In genomic region chr2:214856116-214856515, GRCh38 we compare ENCODE assay signal across 20 cellular contexts. TPM values are rescaled to one million over a fixed set of nuclear protein-coding genes. Genes with fewer than 3 reads are reported as not detected.
DNase-seq lines count a peak whose midpoint lies in the region; ATAC-seq, FAIRE-seq and TF ChIP-seq lines count a peak whose summit lies in the region.
"Had no signal": no experiment of that assay in that cellular context is flagged by ENCODE, and none has a peak within 500 bp of the region (broad histone marks: within the 10 kb centered on the region; RNA-seq: fewer than 3 reads in every experiment).

No MANE protein-coding gene starts in this region.

- H3K9ac ChIP-seq in astrocyte (ENCODE audit: low read length): no peak overlapping the region

- H2AFZ ChIP-seq in GM23338 (no peak overlapping the region), astrocyte (ENCODE audit: low read depth, low read length) (peak overlapping the region; percentile 56)

- peaks cover 8% of the 10 kb centered on the region for H3K4me1 ChIP-seq in GM23338 (ENCODE audit: insufficient read depth)
- H3K4me1 ChIP-seq in astrocyte (ENCODE audit: insufficient read depth, low read length): peaks cover 4% of the 10 kb centered on the region
- H3K4me1 ChIP-seq: transverse colon had no signal

- no peak for ATAC-seq in GM23338
- ATAC-seq in HG02642 (IDR thresholded peaks at IDR 0.05; ENCODE audit: poor library complexity, unreplicated experiment): no peak
- no peak for ATAC-seq in HG03135 (IDR thresholded peaks at IDR 0.05; ENCODE audit: unreplicated experiment)
- ATAC-seq: HepG2; naive thymus-derived CD4-positive, alpha-beta T cell had no signal

- H3K9me3 ChIP-seq in astrocyte (ENCODE audit: insufficient read depth, low read depth, low read length): no peaks in the 10 kb centered on the region
- H3K9me3 ChIP-seq: transverse colon had no signal

- no peak overlapping the region for H3K4me3 Mint-ChIP-seq in GM23338
- H3K4me3 Mint-ChIP-seq in astrocyte (ENCODE audit: unreplicated experiment): no peak overlapping the region
- H3K4me3 Mint-ChIP-seq: activated T-helper 1 cell treated with anti-CD3 and anti-CD28 coated beads, Interleukin-12 subunit alpha, Interleukin-12 subunit beta, Interleukin-2, Interleukin-4 antibody, amounts not matched to agents 30 ng/mL and 10 ng/mL and 1 ng/mL, durations not matched to agents 14 hours and 24 hours and 36 hours; CD14-positive monocyte; naive thymus-derived CD4-positive, alpha-beta T cell; T-helper 1 cell treated with Interleukin-12 subunit alpha and Interleukin-12 subunit beta and Interleukin-4 antibody, amounts not matched to agents 30 μg/mL and 1 μg/mL, for 36 hours had no signal

- H3K79me2 ChIP-seq in GM23338 (replicated peaks; ENCODE audit: insufficient read depth) (no peaks in the 10 kb centered on the region), astrocyte (ENCODE audit: insufficient read depth, low read length) (no peaks in the 10 kb centered on the region)

- peaks cover 13% of the 10 kb centered on the region for H3K4me1 Mint-ChIP-seq in GM23338
- peaks cover 11% of the 10 kb centered on the region for H3K4me1 Mint-ChIP-seq in astrocyte (ENCODE audit: low read depth, unreplicated experiment)
- H3K4me1 Mint-ChIP-seq: CD14-positive monocyte; naive thymus-derived CD4-positive, alpha-beta T cell had no signal

- H3K27ac Mint-ChIP-seq in GM23338 (peak overlapping the region; percentile 90), astrocyte (ENCODE audit: unreplicated experiment) (peak overlapping the region; percentile 84)
- H3K27ac Mint-ChIP-seq: activated T-helper 1 cell treated with anti-CD3 and anti-CD28 coated beads, Interleukin-12 subunit alpha, Interleukin-12 subunit beta, Interleukin-2, Interleukin-4 antibody, amounts not matched to agents 30 ng/mL and 10 ng/mL and 1 ng/mL, durations not matched to agents 14 hours and 24 hours and 36 hours; CD14-positive monocyte; naive thymus-derived CD4-positive, alpha-beta T cell; T-helper 1 cell treated with Interleukin-12 subunit alpha and Interleukin-12 subunit beta and Interleukin-4 antibody, amounts not matched to agents 30 μg/mL and 1 μg/mL, for 36 hours had no signal

- H3K36me3 ChIP-seq in GM23338 (ENCODE audit: insufficient read depth): no peaks in the 10 kb centered on the region
- H3K36me3 ChIP-seq in astrocyte (ENCODE audit: insufficient read depth, low read length): no peaks in the 10 kb centered on the region
- H3K36me3 ChIP-seq: transverse colon had no signal

- no peak overlapping the region for H3K27ac ChIP-seq in GM23338 (ENCODE audit: low read depth)
- H3K27ac ChIP-seq in astrocyte (ENCODE audit: low read depth, low read length): no peak overlapping the region
- H3K27ac ChIP-seq: transverse colon had no signal

- no peaks in the 10 kb centered on the region for H3K36me3 Mint-ChIP-seq in GM23338 (ENCODE audit: low read depth)
- H3K36me3 Mint-ChIP-seq in astrocyte (ENCODE audit: low read depth, unreplicated experiment): no peaks in the 10 kb centered on the region
- H3K36me3 Mint-ChIP-seq: CD14-positive monocyte; naive thymus-derived CD4-positive, alpha-beta T cell had no signal

- H3K27me3 Mint-ChIP-seq in GM23338 (ENCODE audit: insufficient read depth, low read depth, poor library complexity) (no peaks in the 10 kb centered on the region), astrocyte (ENCODE audit: low read depth, unreplicated experiment) (no peaks in the 10 kb centered on the region)

- no peak overlapping the region for H3K4me2 ChIP-seq in GM23338
- H3K4me2 ChIP-seq in astrocyte (ENCODE audit: low read length): no peak overlapping the region

- peaks cover 5% of the 10 kb centered on the region; the same call in 1 of the 2 replicates for H3K9me2 ChIP-seq in GM23338 (ENCODE audit: insufficient read depth)

- DNase-seq in GM23338 (ENCODE audit: low spot score) (peak; percentile 2), astrocyte (ENCODE audit: low read depth) (peak; percentile 60), fibroblast of pulmonary artery (ENCODE audit: low read depth) (peak; percentile 28), retinal pigment epithelial cell (ENCODE audit: low read depth) (peak; percentile 34), amniotic stem cell (lab: John Stamatoyannopoulos, UW) (no peak), NCI-H146 (lab: John Stamatoyannopoulos, UW) (no peak)
- DNase-seq: DMS53; naive thymus-derived CD4-positive, alpha-beta T cell; NCI-H187; NCI-H345; Right ventricle myocardium superior; stimulated activated naive CD4-positive, alpha-beta T cell; transverse colon had no signal

- H3K27me3 ChIP-seq in GM23338 (ENCODE audit: insufficient read depth): no peaks in the 10 kb centered on the region
- no peaks in the 10 kb centered on the region for H3K27me3 ChIP-seq in astrocyte (ENCODE audit: insufficient read depth, low read length)
- H3K27me3 ChIP-seq: transverse colon had no signal

- no peak for FAIRE-seq in astrocyte (lab: Jason Lieb, UNC)
- FAIRE-seq: HepG2 had no signal

- TF ChIP-seq CTCF in GM23338 (conservative IDR thresholded peaks at IDR 0.05; ENCODE audit: low read depth in 2 of 2) (no peak), astrocyte (IDR thresholded peaks at IDR 0.05; ENCODE audit: insufficient read depth, low read depth, low read length) (no peak), fibroblast of pulmonary artery (IDR thresholded peaks at IDR 0.05; ENCODE audit: low read length, missing control alignments) (no peak), retinal pigment epithelial cell (conservative IDR thresholded peaks at IDR 0.05; ENCODE audit: low read depth, low read length) (no peak)

- H4K20me1 ChIP-seq in GM23338 (replicated peaks; ENCODE audit: insufficient read depth): no peaks in the 10 kb centered on the region
- no peaks in the 10 kb centered on the region for H4K20me1 ChIP-seq in astrocyte (ENCODE audit: insufficient read depth, low read length)

- H3K4me3 ChIP-seq in GM23338 (no peak overlapping the region), astrocyte (ENCODE audit: insufficient read depth, low read depth, low read length) (no peak overlapping the region), fibroblast of pulmonary artery (replicated peaks; ENCODE audit: low read depth, low read length) (no peak overlapping the region), retinal pigment epithelial cell (ENCODE audit: low read length) (no peak overlapping the region)
- H3K4me3 ChIP-seq: lung, transverse colon had no signal

- no peaks in the 10 kb centered on the region for H3F3A ChIP-seq in GM23338 (replicated peaks; ENCODE audit: low read depth)

- H3K9me3 Mint-ChIP-seq in GM23338: no peaks in the 10 kb centered on the region; the same call in 2 of the 3 replicates
- no peaks in the 10 kb centered on the region for H3K9me3 Mint-ChIP-seq in astrocyte (ENCODE audit: unreplicated experiment)
- H3K9me3 Mint-ChIP-seq: activated T-helper 1 cell treated with anti-CD3 and anti-CD28 coated beads, Interleukin-12 subunit alpha, Interleukin-12 subunit beta, Interleukin-2, Interleukin-4 antibody, amounts not matched to agents 30 ng/mL and 10 ng/mL and 1 ng/mL, durations not matched to agents 14 hours and 24 hours and 36 hours; naive thymus-derived CD4-positive, alpha-beta T cell; T-helper 1 cell treated with Interleukin-12 subunit alpha and Interleukin-12 subunit beta and Interleukin-4 antibody, amounts not matched to agents 30 μg/mL and 1 μg/mL, for 36 hours had no signal

TF ChIP-seq in GM23338, 12 proteins besides CTCF, POLR2A, EP300 and RAD21:
- TF ChIP-seq REST (IDR thresholded peaks at IDR 0.05; ENCODE audit: unreplicated experiment): no peak

RNA-seq across cellular contexts. Expression of gene BARD1, which starts 46.6 kb away (rescaled TPM):
- total RNA-seq in GM23338 (2014; rRNA removed; shearing (Covaris generic)): 31.1 and 33.9 TPM in 2 replicates
- 59.0 and 61.0 TPM in 2 replicates for polyA plus RNA-seq in GM23338 (2016; fragmentation: Nextera tagmentation; extraction: Ambion mirVana)
- 13.9 and 15.5 TPM in 2 replicates for total RNA-seq in astrocyte

Comparison
In these comparisons a context has a peak if more than half of its experiments do, and no peak if none do; other contexts are left out.
1. DNase-seq: peak in GM23338 (single experiment), astrocyte (single experiment), fibroblast of pulmonary artery (single experiment) and retinal pigment epithelial cell (single experiment); none in amniotic stem cell (single experiment) and NCI-H146 (single experiment).